ENCODE assay signal across 16 cellular contexts in genomic region chr1:2558030-2558400, GRCh38. TPM values are rescaled to one million over a fixed set of nuclear protein-coding genes. Genes with fewer than 3 reads are reported as not detected.
A peak's percentile ranks its signal among the peaks of the same experiment; 100 is the strongest.
DNase-seq lines count a peak whose midpoint lies in the region; ATAC-seq lines count a peak whose summit lies in the region.
"Had no signal": no experiment of that assay in that cellular context is flagged by ENCODE, and none has a peak within 500 bp of the region (broad histone marks: within the 10 kb centered on the region; RNA-seq: fewer than 3 reads in every experiment).

No MANE protein-coding gene starts in this region.

- ATAC-seq in left ventricle myocardium superior (no peak), left cardiac atrium (no peak), HG02973 (IDR thresholded peaks at IDR 0.05; ENCODE audit: unreplicated experiment) (no peak)
- no peak for ATAC-seq in activated naive CD8-positive, alpha-beta T cell treated with anti-CD3 and anti-CD28 coated beads, Interleukin-2, amount 10 ng/mL, durations not matched to agents 7 days and 5 days (ENCODE audit: low read depth)
- no peak for ATAC-seq in naive thymus-derived CD4-positive, alpha-beta T cell

- H3K36me3 ChIP-seq in naive thymus-derived CD4-positive, alpha-beta T cell (ENCODE audit: control insufficient read depth in 2 of 3, insufficient read depth in 3 of 3, low read length in 3 of 3), result peaks cover 0 to 63% (median 0%) of the 10 kb centered on the region in 3 experiments
- H3K36me3 ChIP-seq: SJCRH30 had no signal

- H3K4me1 Mint-ChIP-seq in activated naive CD8-positive, alpha-beta T cell treated with anti-CD3 and anti-CD28 coated beads, Interleukin-2, amount 10 ng/mL, durations not matched to agents 7 days and 5 days, result peaks cover 22% of the 10 kb centered on the region
- H3K4me1 Mint-ChIP-seq in naive thymus-derived CD4-positive, alpha-beta T cell, result peaks cover 15 to 44% (median 38%) of the 10 kb centered on the region in 7 donors

- H3K4me3 ChIP-seq in naive thymus-derived CD4-positive, alpha-beta T cell (ENCODE audit: low read length), result peak overlapping the region; percentile 83
- H3K4me3 ChIP-seq: SJCRH30 had no signal

- no peaks in the 10 kb centered on the region for H3K9me3 ChIP-seq in naive thymus-derived CD4-positive, alpha-beta T cell (ENCODE audit: control insufficient read depth in 2 of 3, low read length in 3 of 3)
- H3K9me3 ChIP-seq: heart left ventricle, SJCRH30 had no signal

- H3K27ac Mint-ChIP-seq in activated naive CD8-positive, alpha-beta T cell treated with anti-CD3 and anti-CD28 coated beads, Interleukin-2, amount 10 ng/mL, durations not matched to agents 7 days and 5 days, result peak overlapping the region; percentile 99
- H3K27ac Mint-ChIP-seq in naive thymus-derived CD4-positive, alpha-beta T cell, result peak overlapping the region in 8 of 9 donors; percentile 62 to 99 (median 97)

- peaks cover 25 to 28% of the 10 kb centered on the region in 2 donors for H3K4me1 ChIP-seq in naive thymus-derived CD4-positive, alpha-beta T cell (ENCODE audit: control insufficient read depth in 2 of 2, insufficient read depth in 2 of 2, low read length in 2 of 2)
- H3K4me1 ChIP-seq: SJCRH30 had no signal

- CTCF ChIA-PET in naive thymus-derived CD4-positive, alpha-beta T cell (lab: Charles Lee), result no interaction called here

- DNase-seq in left ventricle myocardium superior (peak; percentile 24), left cardiac atrium (no peak), HuH-7.5 (ENCODE audit: low spot score) (no peak), SW 1271 (lab: John Stamatoyannopoulos, UW) (no peak), NCI-H2196 (lab: John Stamatoyannopoulos, UW; ENCODE audit: unreplicated experiment) (no peak)
- no peak for DNase-seq in activated naive CD8-positive, alpha-beta T cell treated with anti-CD3 and anti-CD28 coated beads, Interleukin-2, amount 10 ng/mL, durations not matched to agents 7 days and 5 days
- no peak for DNase-seq in naive thymus-derived CD4-positive, alpha-beta T cell
- DNase-seq: activated CD4-positive, CD25-positive, alpha-beta regulatory T cell; erythroblast; NCI-H2081 treated with DMSO at 0.1 percent for 48 hours; SJCRH30; stimulated activated CD4-positive, alpha-beta T cell treated with anti-CD3 and anti-CD28 coated beads, Interleukin-15, amount 100 ng/mL, for 24 hours had no signal

- peak overlapping the region; percentile 98 for H3K4me3 Mint-ChIP-seq in activated naive CD8-positive, alpha-beta T cell treated with anti-CD3 and anti-CD28 coated beads, Interleukin-2, amount 10 ng/mL, durations not matched to agents 7 days and 5 days
- H3K4me3 Mint-ChIP-seq in naive thymus-derived CD4-positive, alpha-beta T cell, result peak overlapping the region; percentile 50 to 100 (median 98)

- no peaks in the 10 kb centered on the region for H3K27me3 Mint-ChIP-seq in activated naive CD8-positive, alpha-beta T cell treated with anti-CD3 and anti-CD28 coated beads, Interleukin-2, amount 10 ng/mL, durations not matched to agents 7 days and 5 days
- H3K27me3 Mint-ChIP-seq in naive thymus-derived CD4-positive, alpha-beta T cell, result no peaks in the 10 kb centered on the region

- H3K9me3 Mint-ChIP-seq in activated naive CD8-positive, alpha-beta T cell treated with anti-CD3 and anti-CD28 coated beads, Interleukin-2, amount 10 ng/mL, durations not matched to agents 7 days and 5 days, result no peaks in the 10 kb centered on the region
- peaks cover 0 to 1% (median 0%) of the 10 kb centered on the region in 11 donors for H3K9me3 Mint-ChIP-seq in naive thymus-derived CD4-positive, alpha-beta T cell

- peaks cover 12% of the 10 kb centered on the region for H3K36me3 Mint-ChIP-seq in activated naive CD8-positive, alpha-beta T cell treated with anti-CD3 and anti-CD28 coated beads, Interleukin-2, amount 10 ng/mL, durations not matched to agents 7 days and 5 days
- H3K36me3 Mint-ChIP-seq in naive thymus-derived CD4-positive, alpha-beta T cell, result peaks cover 0 to 20% (median 3%) of the 10 kb centered on the region in 5 donors

- POLR2A ChIA-PET in activated naive CD8-positive, alpha-beta T cell treated with anti-CD3 and anti-CD28 coated beads, Interleukin-2, amount 10 ng/mL, durations not matched to agents 7 days and 5 days (lab: Charles Lee), result interaction anchor here (0.8 to 11.0 kb wide), 5 partner anchors 11 to 27 kb away, joined by 3 to 231 read pairs (median 68); partner anchors contain the start of gene PRXL2B
- POLR2A ChIA-PET in naive thymus-derived CD4-positive, alpha-beta T cell (lab: Charles Lee), result interaction anchor here (2.1 to 9.5 kb wide), 3 partner anchors 10 to 33 kb away, joined by 8 to 253 read pairs (median 16); partner anchors contain the start of genes PANK4 and PRXL2B

- peak overlapping the region; percentile 93 for H3K27ac ChIP-seq in naive thymus-derived CD4-positive, alpha-beta T cell (ENCODE audit: low read depth, low read length)
- H3K27ac ChIP-seq: SJCRH30 had no signal

- intact Hi-C loops in left ventricle myocardium superior (cut with micrococcal nuclease), result no loop called here
- intact Hi-C loops in left cardiac atrium (cut with DNase I), result no loop called here
- intact Hi-C loops in naive thymus-derived CD4-positive, alpha-beta T cell (cut with micrococcal nuclease), result no loop called here

- H3K27me3 ChIP-seq in naive thymus-derived CD4-positive, alpha-beta T cell (ENCODE audit: control insufficient read depth in 2 of 2, insufficient read depth in 2 of 2, low read length in 2 of 2), result no peaks in the 10 kb centered on the region

RNA-seq across cellular contexts. Expression of gene TNFRSF14, which starts 1.8 kb away (rescaled TPM):
- 16.0 TPM for total RNA-seq in left ventricle myocardium superior
- total RNA-seq in left cardiac atrium, result 10 to 100 TPM; 21.6 to 22.6 TPM
- 100 to 1,000 TPM; 131 to 134 TPM for total RNA-seq in activated naive CD8-positive, alpha-beta T cell treated with anti-CD3 and anti-CD28 coated beads, Interleukin-2, amount 10 ng/mL, durations not matched to agents 7 days and 5 days
- total RNA-seq in naive thymus-derived CD4-positive, alpha-beta T cell, result 100 to 1,000 TPM; 182 to 253 (median 204) TPM
- polyA plus RNA-seq in naive thymus-derived CD4-positive, alpha-beta T cell, result 10 to 100 TPM; 52.5 to 65.1 TPM
- total RNA-seq: SJCRH30 had no signal

RNA-seq across cellular contexts. Expression of gene HES5, which starts 28.0 kb away (rescaled TPM):
- 1.7 TPM for total RNA-seq in left ventricle myocardium superior
- under 1 TPM; 0.91 to 0.99 TPM for total RNA-seq in left cardiac atrium
- total RNA-seq in activated naive CD8-positive, alpha-beta T cell treated with anti-CD3 and anti-CD28 coated beads, Interleukin-2, amount 10 ng/mL, durations not matched to agents 7 days and 5 days, result not detected
- not detected for total RNA-seq in naive thymus-derived CD4-positive, alpha-beta T cell
- polyA plus RNA-seq in naive thymus-derived CD4-positive, alpha-beta T cell, result not detected
- total RNA-seq: H4, omental fat pad, SJCRH30 had no signal

RNA-seq across cellular contexts. Expression of gene PRXL2B, which starts 28.6 kb away (rescaled TPM):
- total RNA-seq in left ventricle myocardium superior, result 11.2 TPM
- 10 to 100 TPM; 10.8 to 14.1 TPM for total RNA-seq in left cardiac atrium
- total RNA-seq in activated naive CD8-positive, alpha-beta T cell treated with anti-CD3 and anti-CD28 coated beads, Interleukin-2, amount 10 ng/mL, durations not matched to agents 7 days and 5 days, result 10 to 100 TPM; 37.3 to 37.6 TPM
- total RNA-seq in naive thymus-derived CD4-positive, alpha-beta T cell, result 10 to 100 TPM; 12.3 to 37.0 (median 26.7) TPM
- polyA plus RNA-seq in naive thymus-derived CD4-positive, alpha-beta T cell, result 10 to 100 TPM; 15.7 to 26.5 TPM

RNA-seq across cellular contexts. Expression of gene PANK4, which starts 31.6 kb away (rescaled TPM):
- total RNA-seq in left ventricle myocardium superior (50.2 TPM), left cardiac atrium (10 to 100 TPM; 37.5 to 40.6 TPM)
- total RNA-seq in activated naive CD8-positive, alpha-beta T cell treated with anti-CD3 and anti-CD28 coated beads, Interleukin-2, amount 10 ng/mL, durations not matched to agents 7 days and 5 days, result 10 to 100 TPM; 86.5 to 88.9 TPM
- 10 to 100 TPM; 55.8 to 91.2 (median 72.6) TPM for total RNA-seq in naive thymus-derived CD4-positive, alpha-beta T cell
- polyA plus RNA-seq in naive thymus-derived CD4-positive, alpha-beta T cell, result 10 to 100 TPM; 12.7 to 29.9 TPM
